22 cellular contexts compared by ENCODE assay signal in genomic region chr5:68173007-68173406, GRCh38.
"Had no signal": no experiment of that assay in that cellular context is flagged by ENCODE, and none has a peak within 500 bp of the region (broad histone marks: within the 10 kb centered on the region; RNA-seq: fewer than 3 reads in every experiment).

No MANE protein-coding gene starts in this region.

- DNase-seq: activated CD4-positive, alpha-beta memory T cell treated with anti-CD3 and anti-CD28 coated beads, Interleukin-2, amount 10 ng/mL, durations not matched to agents 7 days and 5 days; activated CD4-positive, alpha-beta T cell treated with anti-CD3 and anti-CD28 coated beads, Interleukin-2, amount 10 ng/mL, durations not matched to agents 24 days and 14 days; activated effector memory CD4-positive, alpha-beta T cell treated with anti-CD3 and anti-CD28 coated beads, Interleukin-2, amount 50 U/mL, for 16 hours; activated naive CD4-positive, alpha-beta T cell treated with anti-CD3 and anti-CD28 coated beads, Interleukin-2, amount 50 U/mL, for 16 hours; activated T-cell treated with anti-CD3 and anti-CD28 coated beads, Interleukin-2, amount 50 U/mL, for 72 hours; cerebellar nuclear complex; esophagus squamous epithelium; foreskin fibroblast; immature natural killer cell; left lung; mammary epithelial cell; naive thymus-derived CD8-positive, alpha-beta T cell; stimulated activated CD4-positive, alpha-beta T cell treated with anti-CD3 and anti-CD28 coated beads, Interleukin-15, amount 100 ng/mL, for 24 hours; stimulated activated naive B cell treated with anti-CD40 and anti-IgM and Interleukin-4, amounts not matched to agents 10 μg/mL and 1 μg/mL and 100 μg/mL, for 72 hours had no signal

- H3K4me1 Mint-ChIP-seq: activated CD4-positive, alpha-beta memory T cell treated with anti-CD3 and anti-CD28 coated beads, Interleukin-2, amount 10 ng/mL, durations not matched to agents 7 days and 5 days; activated CD4-positive, alpha-beta T cell treated with anti-CD3 and anti-CD28 coated beads, Interleukin-2, amount 10 ng/mL, durations not matched to agents 24 days and 14 days; stimulated activated naive B cell treated with anti-CD40 and anti-IgM and Interleukin-4, amounts not matched to agents 10 μg/mL and 1 μg/mL and 100 μg/mL, for 72 hours had no signal

- H3K27me3 Mint-ChIP-seq: activated CD4-positive, alpha-beta memory T cell treated with anti-CD3 and anti-CD28 coated beads, Interleukin-2, amount 10 ng/mL, durations not matched to agents 7 days and 5 days; activated CD4-positive, alpha-beta T cell treated with anti-CD3 and anti-CD28 coated beads, Interleukin-2, amount 10 ng/mL, durations not matched to agents 24 days and 14 days had no signal

- H3K4me3 ChIP-seq: ascending aorta, coronary artery, esophagus squamous epithelium, left lung, prostate gland, thoracic aorta had no signal

- H3K4me1 ChIP-seq: left lung, prostate gland had no signal

- H3K36me3 Mint-ChIP-seq: immature natural killer cell; mesothelial cell of epicardium; naive thymus-derived CD8-positive, alpha-beta T cell; stimulated activated naive B cell treated with anti-CD40 and anti-IgM and Interleukin-4, amounts not matched to agents 10 μg/mL and 1 μg/mL and 100 μg/mL, for 72 hours had no signal

- H3K27ac Mint-ChIP-seq: activated CD4-positive, alpha-beta memory T cell treated with anti-CD3 and anti-CD28 coated beads, Interleukin-2, amount 10 ng/mL, durations not matched to agents 7 days and 5 days; activated CD4-positive, alpha-beta T cell treated with anti-CD3 and anti-CD28 coated beads, Interleukin-2, amount 10 ng/mL, durations not matched to agents 24 days and 14 days; activated T-cell treated with anti-CD3 and anti-CD28 coated beads, Interleukin-2, amount 50 U/mL, for 72 hours; immature natural killer cell; mesothelial cell of epicardium; stimulated activated naive B cell treated with anti-CD40 and anti-IgM and Interleukin-4, amounts not matched to agents 10 μg/mL and 1 μg/mL and 100 μg/mL, for 72 hours had no signal

- ATAC-seq: activated CD4-positive, CD25-positive, alpha-beta regulatory T cell treated with anti-CD3 and anti-CD28 coated beads, Interleukin-2, amount 50 U/mL, for 24 hours; activated T-cell treated with anti-CD3 and anti-CD28 coated beads, Interleukin-2, amount 50 U/mL, for 72 hours; left lung; naive thymus-derived CD8-positive, alpha-beta T cell; SK-N-SH treated with all-trans-retinoic acid at 6 μM for 48 hours; stimulated activated naive B cell treated with anti-CD40 and anti-IgM and Interleukin-4, amounts not matched to agents 10 μg/mL and 1 μg/mL and 100 μg/mL, for 72 hours had no signal

- H3K36me3 ChIP-seq: ascending aorta, esophagus squamous epithelium, left lung, prostate gland, thoracic aorta had no signal

- H3K4me3 Mint-ChIP-seq: activated CD4-positive, alpha-beta memory T cell treated with anti-CD3 and anti-CD28 coated beads, Interleukin-2, amount 10 ng/mL, durations not matched to agents 7 days and 5 days; activated CD4-positive, alpha-beta T cell treated with anti-CD3 and anti-CD28 coated beads, Interleukin-2, amount 10 ng/mL, durations not matched to agents 24 days and 14 days; activated T-cell treated with anti-CD3 and anti-CD28 coated beads, Interleukin-2, amount 50 U/mL, for 72 hours; immature natural killer cell; mesothelial cell of epicardium; naive thymus-derived CD8-positive, alpha-beta T cell; stimulated activated naive B cell treated with anti-CD40 and anti-IgM and Interleukin-4, amounts not matched to agents 10 μg/mL and 1 μg/mL and 100 μg/mL, for 72 hours had no signal

- H3K27ac ChIP-seq: left lung, prostate gland, VCaP had no signal

- H3K9me3 Mint-ChIP-seq: activated CD4-positive, alpha-beta memory T cell treated with anti-CD3 and anti-CD28 coated beads, Interleukin-2, amount 10 ng/mL, durations not matched to agents 7 days and 5 days; activated CD4-positive, alpha-beta T cell treated with anti-CD3 and anti-CD28 coated beads, Interleukin-2, amount 10 ng/mL, durations not matched to agents 24 days and 14 days; activated T-cell treated with anti-CD3 and anti-CD28 coated beads, Interleukin-2, amount 50 U/mL, for 72 hours; naive thymus-derived CD8-positive, alpha-beta T cell; stimulated activated naive B cell treated with anti-CD40 and anti-IgM and Interleukin-4, amounts not matched to agents 10 μg/mL and 1 μg/mL and 100 μg/mL, for 72 hours had no signal

- H3K9me3 ChIP-seq: ascending aorta, esophagus squamous epithelium, left lung, prostate gland, thoracic aorta had no signal

- H3K27me3 ChIP-seq: ascending aorta, esophagus squamous epithelium, left lung had no signal
